17 cellular contexts compared by ENCODE assay signal in genomic region chr1:84749427-84749826, GRCh38. TPM values are rescaled to one million over a fixed set of nuclear protein-coding genes. Genes with fewer than 3 reads are reported as not detected.
DNase-seq lines count a peak whose midpoint lies in the region; ATAC-seq, FAIRE-seq and TF ChIP-seq lines count a peak whose summit lies in the region.
"Had no signal": no experiment of that assay in that cellular context is flagged by ENCODE, and none has a peak within 500 bp of the region (broad histone marks: within the 10 kb centered on the region; RNA-seq: fewer than 3 reads in every experiment).

No MANE protein-coding gene starts in this region.

- no peak overlapping the region for H3K27ac Mint-ChIP-seq in activated T-cell treated with anti-CD3 and anti-CD28 coated beads, Interleukin-2, amount 50 U/mL, for 72 hours

- H3K4me3 Mint-ChIP-seq in activated T-cell treated with anti-CD3 and anti-CD28 coated beads, Interleukin-2, amount 50 U/mL, for 72 hours = no peak overlapping the region
- H3K4me3 Mint-ChIP-seq: CD4-positive, alpha-beta memory T cell had no signal

- H3K79me2 ChIP-seq in keratinocyte (ENCODE audit: control insufficient read depth, insufficient read depth, low read length) = no peaks in the 10 kb centered on the region

- H3K27ac ChIP-seq in RWPE2 (ENCODE audit: poor library complexity, severe bottlenecking) (peak overlapping the region; percentile 78), keratinocyte (ENCODE audit: control insufficient read depth, insufficient read depth, low read length) (peak overlapping the region; percentile 16), upper lobe of right lung (no peak overlapping the region)
- H3K27ac ChIP-seq: A549 had no signal

- intact Hi-C loops in upper lobe of right lung (cut with DNase I) = no loop called here

- dilution Hi-C loops in keratinocyte (cut with MboI; ENCODE audit: extremely low pct_ligation_motif_present, low sequenced_read_pairs) = no loop called here

- peak; percentile 60 to 84 for ATAC-seq in activated T-cell treated with anti-CD3 and anti-CD28 coated beads, Interleukin-2, amount 50 U/mL, for 72 hours (replicated peaks in 1 of 2)
- ATAC-seq in RWPE2 (ENCODE audit: low read depth) (peak; percentile 34), upper lobe of right lung (peak; percentile 22), HG02870 (IDR thresholded peaks at IDR 0.05; ENCODE audit: unreplicated experiment) (no peak)
- ATAC-seq: A549 had no signal

- H3K27me3 ChIP-seq in RWPE2 (ENCODE audit: insufficient read depth, poor library complexity, severe bottlenecking) (no peaks in the 10 kb centered on the region), keratinocyte (ENCODE audit: control insufficient read depth, extremely low read depth, insufficient read depth, low read length) (no peaks in the 10 kb centered on the region), upper lobe of right lung (peaks cover 5% of the 10 kb centered on the region)

- no peaks in the 10 kb centered on the region for H3K36me3 ChIP-seq in RWPE2 (ENCODE audit: low read depth)
- H3K36me3 ChIP-seq in keratinocyte (ENCODE audit: control insufficient read depth in 2 of 2, extremely low read depth in 1 of 2, insufficient read depth in 2 of 2, low read length in 2 of 2) = no peaks in the 10 kb centered on the region
- no peaks in the 10 kb centered on the region for H3K36me3 ChIP-seq in upper lobe of right lung

- no peaks in the 10 kb centered on the region for H3K9me1 ChIP-seq in keratinocyte (ENCODE audit: control insufficient read depth, extremely low read depth, insufficient read depth, low read length)

- peaks cover 23% of the 10 kb centered on the region for H3K27me3 Mint-ChIP-seq in activated T-cell treated with anti-CD3 and anti-CD28 coated beads, Interleukin-2, amount 50 U/mL, for 72 hours (ENCODE audit: low read depth)

- H3K4me1 ChIP-seq in RWPE2 (ENCODE audit: insufficient read depth, poor library complexity, severe bottlenecking) (peaks cover 18% of the 10 kb centered on the region), keratinocyte (ENCODE audit: control insufficient read depth, extremely low read depth, insufficient read depth, low read length) (peaks cover 22% of the 10 kb centered on the region), upper lobe of right lung (no peaks in the 10 kb centered on the region)
- H3K4me1 ChIP-seq: A549 had no signal

- no peak for DNase-seq in activated T-cell treated with anti-CD3 and anti-CD28 coated beads, Interleukin-2, amount 50 U/mL, for 72 hours
- no peak for DNase-seq in activated T-cell treated with anti-CD3 and anti-CD28 coated beads, Interleukin-2, amount 50 U/mL, for 48 hours
- DNase-seq in RWPE2 (ENCODE audit: low spot score) = no peak
- DNase-seq in keratinocyte (ENCODE audit: low read depth, low spot score) = peak; percentile 5
- no peak for DNase-seq in upper lobe of right lung
- no peak for DNase-seq in DMS153 treated with DMSO at 0.1 percent for 48 hours (lab: John Stamatoyannopoulos, UW; ENCODE audit: unreplicated experiment)
- DNase-seq in amygdala (lab: John Stamatoyannopoulos, UW) = no peak
- DNase-seq: CD4-positive, alpha-beta memory T cell; KBM-7; NCI-H1105 treated with DMSO at 0.1 percent for 48 hours; NCI-H1694; NCI-H2227 treated with DMSO at 0.1 percent for 48 hours; NCI-H510A treated with DMSO at 0.1 percent for 48 hours; NCI-H774 had no signal

- no peaks in the 10 kb centered on the region for H4K20me1 ChIP-seq in keratinocyte (ENCODE audit: control insufficient read depth, extremely low read depth, insufficient read depth, low read length)

- H3K9me3 ChIP-seq in RWPE2 (ENCODE audit: severe bottlenecking) (no peaks in the 10 kb centered on the region), keratinocyte (ENCODE audit: control insufficient read depth, low read depth, low read length) (no peaks in the 10 kb centered on the region), upper lobe of right lung (no peaks in the 10 kb centered on the region)
- H3K9me3 ChIP-seq: A549 had no signal

- TF ChIP-seq CTCF in RWPE2 (IDR thresholded peaks at IDR 0.05; ENCODE audit: poor library complexity, severe bottlenecking) (no peak), keratinocyte (optimal IDR thresholded peaks at IDR 0.05 in 1 of 3, IDR thresholded peaks at IDR 0.05 in 1 of 3, conservative IDR thresholded peaks at IDR 0.05 in 1 of 3; ENCODE audit: extremely low read depth in 1 of 3, insufficient read depth in 2 of 3, low read length in 3 of 3) (no peak), upper lobe of right lung (IDR thresholded peaks at IDR 0.05) (no peak)

- H3K36me3 Mint-ChIP-seq in activated T-cell treated with anti-CD3 and anti-CD28 coated beads, Interleukin-2, amount 50 U/mL, for 72 hours (ENCODE audit: insufficient read depth in 2 of 2) = peaks cover 0 to 1% of the 10 kb centered on the region in 2 donors
- H3K36me3 Mint-ChIP-seq: CD4-positive, alpha-beta memory T cell had no signal

- no peaks in the 10 kb centered on the region for H3K9me3 Mint-ChIP-seq in activated T-cell treated with anti-CD3 and anti-CD28 coated beads, Interleukin-2, amount 50 U/mL, for 72 hours
- H3K9me3 Mint-ChIP-seq: CD4-positive, alpha-beta memory T cell had no signal

- H3K4me3 ChIP-seq in RWPE2 (ENCODE audit: severe bottlenecking) = no peak overlapping the region
- H3K4me3 ChIP-seq in keratinocyte (ENCODE audit: control insufficient read depth in 2 of 3, extremely low read depth in 1 of 3, insufficient read depth in 2 of 3, low read depth in 1 of 3, low read length in 3 of 3) = peak overlapping the region in 1 of 3 experiments; percentile 27
- no peak overlapping the region for H3K4me3 ChIP-seq in upper lobe of right lung
- H3K4me3 ChIP-seq: A549 had no signal

- H2AFZ ChIP-seq in keratinocyte (ENCODE audit: control insufficient read depth, low read length) = peak overlapping the region; percentile 19

- no peak overlapping the region for H3K9ac ChIP-seq in keratinocyte (ENCODE audit: control insufficient read depth, extremely low read depth, insufficient read depth, low read length)

- H3K4me1 Mint-ChIP-seq in activated T-cell treated with anti-CD3 and anti-CD28 coated beads, Interleukin-2, amount 50 U/mL, for 72 hours (ENCODE audit: low read depth) = peaks cover 12% of the 10 kb centered on the region

- H3K4me2 ChIP-seq in keratinocyte (ENCODE audit: control insufficient read depth, extremely low read depth, insufficient read depth, low read depth, low read length) = peak overlapping the region; percentile 72
- H3K4me2 ChIP-seq: A549 had no signal

- FAIRE-seq in keratinocyte (lab: Jason Lieb, UNC) = peak; percentile 51
- FAIRE-seq: A549, H1 had no signal

RNA-seq across cellular contexts. Expression of gene SSX2IP, which starts 59.2 kb away (rescaled TPM):
- 10 to 100 TPM in 1 of 2 donors, 1 to 10 TPM in 1; 8.5 to 13.8 TPM for total RNA-seq in activated T-cell treated with anti-CD3 and anti-CD28 coated beads, Interleukin-2, amount 50 U/mL, for 72 hours
- polyA plus RNA-seq in keratinocyte = 5.1 to 13.0 TPM (median 7.2 TPM) in 3 replicates
- polyA plus RNA-seq in keratinocyte (2011; ENCODE audit: low read depth) = 9.2 TPM
- 6.0 and 9.9 TPM in 2 replicates for polyA plus RNA-seq in keratinocyte (2011; cell fraction: cytosol; rRNA removed)
- 7.4 and 8.9 TPM in 2 replicates for polyA plus RNA-seq in keratinocyte (2011; cell fraction: nucleus; rRNA removed)
- polyA plus RNA-seq in keratinocyte (2012; ENCODE audit: low replicate concordance) = 3.7 and 9.3 TPM in 2 replicates
- polyA minus RNA-seq in keratinocyte = 3.7 to 10.0 TPM (median 5.2 TPM) in 3 replicates
- polyA minus RNA-seq in keratinocyte (2011; cell fraction: cytosol; rRNA and poly(A)+ RNA removed) = 13.8 TPM
- 3.5 and 9.0 TPM in 2 replicates for polyA minus RNA-seq in keratinocyte (2011; cell fraction: nucleus; rRNA and poly(A)+ RNA removed)
- 8.5 TPM for total RNA-seq in upper lobe of right lung
